Comparison of ENCODE assay signal across 8 cellular contexts in genomic region chr5:144191998-144192397, GRCh38. TPM values are rescaled to one million over a fixed set of nuclear protein-coding genes. Genes with fewer than 3 reads are reported as not detected.
DNase-seq lines count a peak whose midpoint lies in the region; ATAC-seq and TF ChIP-seq lines count a peak whose summit lies in the region.

No MANE protein-coding gene starts in this region.

- no peak overlapping the region for H2BK5ac ChIP-seq in H9 (ENCODE audit: insufficient read length, low read length)

- no peak overlapping the region for H2BK20ac ChIP-seq in H9 (ENCODE audit: low read depth, low read length, poor library complexity, severe bottlenecking)

- no peaks in the 10 kb centered on the region for H3K23me2 ChIP-seq in H9 (ENCODE audit: insufficient read length, low read depth, low read length, poor library complexity, severe bottlenecking)

- WGBS in H9 (ENCODE audit: extremely low coverage, insufficient read length, low lambda C conversion rate), result no CpG with 5 or more reads among the region's 3 CpGs
- WGBS in spleen, 5 donors, result 3 to 8% (median 5%) methylated on average over 3 of the region's 3 CpGs

- H2AK5ac ChIP-seq in H9 (ENCODE audit: insufficient read length, low read length), result no peak overlapping the region

- DNase-seq in AG04449 (ENCODE audit: low read depth, low spot score) (no peak), GM06990 (ENCODE audit: extremely low read depth, insufficient read length) (peak; percentile 48), H9 (no peak), LoVo (ENCODE audit: low spot score) (peak; percentile 47), WTC11 (ENCODE audit: low spot score) (no peak), glutamatergic neuron (no peak), spleen (no peak), caudate nucleus (lab: John Stamatoyannopoulos, UW) (no peak)

- H3K4me2 ChIP-seq in H9 (ENCODE audit: insufficient read depth, insufficient read length, low read length), result no peak overlapping the region

- H3K79me2 ChIP-seq in H9 (ENCODE audit: insufficient read depth, low read length), result no peaks in the 10 kb centered on the region

- H3K27ac Mint-ChIP-seq in H9 (no peak overlapping the region), WTC11 (no peak overlapping the region), glutamatergic neuron (ENCODE audit: unreplicated experiment) (no peak overlapping the region)

- POLR2A ChIA-PET in AG04449 (lab: Yijun Ruan, JAX) (no interaction called here), WTC11 (lab: Charles Lee) (no interaction called here)

- TF ChIP-seq CTCF in AG04449 (IDR thresholded peaks at IDR 0.05; ENCODE audit: insufficient read depth, low read length, missing control alignments) (peak; percentile 45), GM06990 (IDR thresholded peaks at IDR 0.05; ENCODE audit: insufficient read depth, low read length, poor library complexity, severe bottlenecking) (peak; percentile 63), H9 (conservative IDR thresholded peaks at IDR 0.05) (peak; percentile 66), WTC11 (IDR thresholded peaks at IDR 0.05) (no peak), glutamatergic neuron (IDR thresholded peaks at IDR 0.05; ENCODE audit: partially characterized antibody, unreplicated experiment) (peak; percentile 18), spleen (IDR thresholded peaks at IDR 0.05 in 8 of 11, conservative IDR thresholded peaks at IDR 0.05 in 3 of 11) (peak; percentile 32 to 70 (median 63))

- no peaks in the 10 kb centered on the region for H3K4me1 Mint-ChIP-seq in H9
- no peaks in the 10 kb centered on the region for H3K4me1 Mint-ChIP-seq in WTC11
- H3K4me1 Mint-ChIP-seq in glutamatergic neuron (ENCODE audit: low read depth, unreplicated experiment), result no peaks in the 10 kb centered on the region

- H2BK120ac ChIP-seq in H9 (ENCODE audit: low read depth, low read length, poor library complexity, severe bottlenecking), result no peak overlapping the region

- H3K36me3 Mint-ChIP-seq in H9 (ENCODE audit: insufficient read depth in 1 of 3, low read depth in 3 of 3), result no peaks in the 10 kb centered on the region
- H3K36me3 Mint-ChIP-seq in WTC11, result no peaks in the 10 kb centered on the region
- H3K36me3 Mint-ChIP-seq in glutamatergic neuron (ENCODE audit: unreplicated experiment), result no peaks in the 10 kb centered on the region

- H3K27me3 ChIP-seq in GM06990 (replicated peaks; ENCODE audit: control insufficient read depth, insufficient read depth, low read length) (no peaks in the 10 kb centered on the region), H9 (ENCODE audit: insufficient read depth, low read length) (no peaks in the 10 kb centered on the region), spleen (replicated peaks in 1 of 7) (peaks cover 0 to 3% (median 0%) of the 10 kb centered on the region in 7 donors)

- TF ChIP-seq POLR2A in spleen (IDR thresholded peaks at IDR 0.05), result no peak

- no peak overlapping the region for H3T11ph ChIP-seq in H9 (ENCODE audit: low read length)

- no peaks in the 10 kb centered on the region for H3K9me3 ChIP-seq in H9 (ENCODE audit: control insufficient read depth, low read depth, low read length)
- no peaks in the 10 kb centered on the region for H3K9me3 ChIP-seq in spleen

- no peak overlapping the region for H2BK12ac ChIP-seq in H9 (ENCODE audit: insufficient read length, low read depth, low read length)

- peaks cover 2% of the 10 kb centered on the region for H3K27me3 Mint-ChIP-seq in H9 (ENCODE audit: low read depth)
- no peaks in the 10 kb centered on the region for H3K27me3 Mint-ChIP-seq in WTC11 (ENCODE audit: low read depth)
- no peaks in the 10 kb centered on the region for H3K27me3 Mint-ChIP-seq in glutamatergic neuron (ENCODE audit: unreplicated experiment)

- no peak overlapping the region for H3K23ac ChIP-seq in H9 (ENCODE audit: insufficient read length, low read depth, low read length)

- H3K9me3 Mint-ChIP-seq in H9 (no peaks in the 10 kb centered on the region), WTC11 (no peaks in the 10 kb centered on the region), glutamatergic neuron (ENCODE audit: unreplicated experiment) (no peaks in the 10 kb centered on the region)

- ATAC-seq in WTC11, result peak; percentile 87

- H4K5ac ChIP-seq in H9 (ENCODE audit: insufficient read length, low read depth, low read length), result no peak overlapping the region

- intact Hi-C loops in spleen (cut with DNase I; ENCODE audit: low total_unique reads), result no loop called here

- H3K14ac ChIP-seq in H9 (ENCODE audit: insufficient read depth, low read length), result no peak overlapping the region

- CTCF ChIA-PET in AG04449 (lab: Yijun Ruan, JAX), result interaction anchor here (0.7 to 5.3 kb wide), 9 partner anchors 10 to 1804 kb away, joined by 3 to 39 read pairs (median 3); no protein-coding TSS in a partner anchor
- CTCF ChIA-PET in WTC11 (lab: Charles Lee), result no interaction called here

- no peak overlapping the region for H3K4me3 ChIP-seq in AG04449 (ENCODE audit: low read depth, low read length)
- H3K4me3 ChIP-seq in GM06990 (replicated peaks; ENCODE audit: low read depth, low read length), result no peak overlapping the region; the same call in 1 of the 2 replicates
- H3K4me3 ChIP-seq in spleen, result peak overlapping the region in 1 of 8 donors; percentile 51

- H3K4me3 Mint-ChIP-seq in H9 (no peak overlapping the region), WTC11 (no peak overlapping the region), glutamatergic neuron (ENCODE audit: unreplicated experiment) (no peak overlapping the region)

- no peak overlapping the region for H3K18ac ChIP-seq in H9 (ENCODE audit: insufficient read length, low read depth, low read length)

- H3K27ac ChIP-seq in H9 (ENCODE audit: insufficient read length, low read depth, low read length), result no peak overlapping the region
- H3K27ac ChIP-seq in spleen, result peak overlapping the region in 4 of 8 donors; percentile 54 to 73 (median 63)
- no peak overlapping the region for H3K27ac ChIP-seq in caudate nucleus (ENCODE audit: low read depth, low read length)

- H3K4me1 ChIP-seq in H9 (ENCODE audit: insufficient read depth, low read length) (no peaks in the 10 kb centered on the region), spleen (peaks cover 44 to 56% (median 48%) of the 10 kb centered on the region in 6 donors)

- H2BK15ac ChIP-seq in H9 (ENCODE audit: low read depth, low read length), result no peak overlapping the region

- H2AFZ ChIP-seq in H9 (ENCODE audit: low read length), result no peak overlapping the region

- no peak overlapping the region for H4K8ac ChIP-seq in H9 (replicated peaks; ENCODE audit: insufficient read length, low read depth, low read length)

- no peak overlapping the region for H3K4ac ChIP-seq in H9 (ENCODE audit: low read depth, low read length)

- H3K9ac ChIP-seq in H9 (ENCODE audit: extremely low read depth, insufficient read length, low read length), result no peak overlapping the region

- no peaks in the 10 kb centered on the region for H3K36me3 ChIP-seq in GM06990 (ENCODE audit: control insufficient read depth, insufficient read depth, low read length)
- H3K36me3 ChIP-seq in spleen, result no peaks in the 10 kb centered on the region

- no peaks in the 10 kb centered on the region for H3K79me1 ChIP-seq in H9 (ENCODE audit: insufficient read depth, low read depth, low read length, poor library complexity, severe bottlenecking)

- no peak overlapping the region for H4K91ac ChIP-seq in H9 (ENCODE audit: insufficient read length, low read depth, low read length)

- no peaks in the 10 kb centered on the region for H4K20me1 ChIP-seq in H9 (ENCODE audit: control insufficient read depth, insufficient read depth, insufficient read length)

- H3K56ac ChIP-seq in H9 (ENCODE audit: insufficient read length, low read depth, low read length), result no peak overlapping the region

TF ChIP-seq in WTC11, 78 proteins besides CTCF, POLR2A, EP300 and RAD21 (continues in another document):
- TF ChIP-seq SMAD4 (CRISPR knock-in tag; IDR thresholded peaks at IDR 0.05) (no peak), TEAD4 (CRISPR knock-in tag; IDR thresholded peaks at IDR 0.05) (no peak), USF2 (CRISPR knock-in tag; IDR thresholded peaks at IDR 0.05) (no peak), ZSCAN18 (CRISPR knock-in tag; IDR thresholded peaks at IDR 0.05) (no peak), GRHL2 (CRISPR knock-in tag; IDR thresholded peaks at IDR 0.05; ENCODE audit: insufficient replicate concordance, severe bottlenecking) (no peak), E2F4 (CRISPR knock-in tag; IDR thresholded peaks at IDR 0.05; ENCODE audit: borderline replicate concordance, low read depth) (no peak)

RNA-seq across cellular contexts. Expression of gene KCTD16, which starts 21.3 kb away (rescaled TPM):
- total RNA-seq in H9 (2021), result 0.09 and 0.11 TPM in 2 replicates
- 0.20 to 0.73 TPM (median 0.34 TPM) in 3 replicates for total RNA-seq in WTC11 (2021)
- 16.9 TPM for total RNA-seq in glutamatergic neuron (ENCODE audit: unreplicated experiment)
- under 1 TPM; 0.09 to 0.24 (median 0.20) TPM for total RNA-seq in spleen
- polyA plus RNA-seq in spleen, result under 1 TPM; under 0.01 to 0.03 (median 0.03) TPM

RNA-seq across cellular contexts. Expression of gene YIPF5, which starts 21.5 kb away (rescaled TPM):
- 44.6 and 45.4 TPM in 2 replicates for total RNA-seq in H9 (2021)
- 33.8 to 39.2 TPM (median 37.7 TPM) in 3 replicates for total RNA-seq in WTC11 (2021)
- total RNA-seq in glutamatergic neuron (ENCODE audit: unreplicated experiment), result 42.5 TPM
- 10 to 100 TPM; 25.4 to 39.5 (median 34.1) TPM for total RNA-seq in spleen
- 1 to 10 TPM; 8.2 to 9.6 (median 8.2) TPM for polyA plus RNA-seq in spleen

Comparison
In these comparisons a context has a peak if more than half of its experiments do, and no peak if none do; other contexts are left out.
1. DNase-seq: peak in GM06990 (single experiment) and LoVo (single experiment); none in AG04449 (single experiment), H9 (single experiment), WTC11 (single experiment), glutamatergic neuron (single experiment), spleen (single experiment) and caudate nucleus (0 of 61).
2. RNA of gene KCTD16, which starts 21.3 kb away (total RNA-seq): 16.9 TPM in glutamatergic neuron (single experiment); 0.20 to 0.73 TPM in WTC11, 0.09 to 0.24 TPM in spleen and 0.09 to 0.11 TPM in H9; every median in the first group is over 10 times any median in the second.